ENCODE assay signal across 24 cellular contexts in the genomic region with DNA sequence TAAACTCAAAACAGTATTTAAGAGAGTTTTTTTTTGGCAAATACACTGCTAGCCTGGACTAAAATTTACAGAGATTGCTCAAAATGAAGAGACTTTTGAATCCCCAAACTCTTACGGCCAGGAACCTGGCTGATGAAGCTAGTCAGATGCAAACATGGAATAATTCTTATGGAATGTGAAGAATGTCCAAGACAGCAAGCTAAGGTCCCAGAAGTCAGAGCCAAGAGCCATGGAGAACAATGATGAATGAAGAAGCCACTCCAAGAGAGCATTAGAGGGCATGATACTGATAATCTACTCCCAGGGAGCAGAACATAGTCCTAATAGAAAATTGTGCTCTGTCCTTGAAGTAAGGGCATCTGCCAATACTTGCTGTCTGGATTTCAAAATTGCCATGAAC.
A peak's percentile ranks its signal among the peaks of the same experiment; 100 is the strongest.
DNase-seq lines count a peak whose midpoint lies in the region; ATAC-seq and TF ChIP-seq lines count a peak whose summit lies in the region.
"Had no signal": no experiment of that assay in that cellular context is flagged by ENCODE, and none has a peak within 500 bp of the region (broad histone marks: within the 10 kb centered on the region; RNA-seq: fewer than 3 reads in every experiment).

No MANE protein-coding gene starts in this region.

- H3K9me3 ChIP-seq in IMR-90 (ENCODE audit: control insufficient read depth, insufficient read depth, low read length) = no peaks in the 10 kb centered on the region
- H3K9me3 ChIP-seq: pancreas, upper lobe of left lung had no signal

- H2AFZ ChIP-seq in IMR-90 (replicated peaks; ENCODE audit: low read length, poor library complexity) = no peak overlapping the region

- no peak for TF ChIP-seq POLR2A in IMR-90 (IDR thresholded peaks at IDR 0.05; ENCODE audit: low read depth, low read length)

- peaks cover 8% of the 10 kb centered on the region for H3K4me1 Mint-ChIP-seq in mesothelial cell of epicardium
- H3K4me1 Mint-ChIP-seq: stimulated activated effector memory CD8-positive, alpha-beta T cell treated with anti-CD3 and anti-CD28 coated beads, Interleukin-12 subunit alpha, Interleukin-12 subunit beta, amount 100 ng/mL, for 72 hours had no signal

- no peak overlapping the region for H3K14ac ChIP-seq in IMR-90 (replicated peaks; ENCODE audit: low read depth, low read length)

- no CpG with 5 or more reads among the region's 1 CpG for WGBS in IMR-90 (ENCODE audit: extremely low coverage in 2 of 2, insufficient read length in 1 of 2), 2 experiments

- no peak overlapping the region for H3K56ac ChIP-seq in IMR-90 (ENCODE audit: extremely low read depth, insufficient read depth, low read length)

- no peak overlapping the region for H3K9ac ChIP-seq in IMR-90 (ENCODE audit: low read depth, low read length)

- no peak overlapping the region for H3K4me2 ChIP-seq in IMR-90 (ENCODE audit: low read depth, low read length)

- no peak overlapping the region for H4K8ac ChIP-seq in IMR-90 (ENCODE audit: low read depth in 2 of 2, low read length in 2 of 2)

- no peaks in the 10 kb centered on the region for H3K9me1 ChIP-seq in IMR-90 (ENCODE audit: insufficient read depth, low read length)

- no peaks in the 10 kb centered on the region for H3K36me3 Mint-ChIP-seq in mesothelial cell of epicardium
- H3K36me3 Mint-ChIP-seq: CD8-positive, alpha-beta T cell; stimulated activated effector memory CD8-positive, alpha-beta T cell treated with anti-CD3 and anti-CD28 coated beads, Interleukin-12 subunit alpha, Interleukin-12 subunit beta, amount 100 ng/mL, for 72 hours had no signal

- peaks cover 3% of the 10 kb centered on the region for H3K9me3 Mint-ChIP-seq in mesothelial cell of epicardium
- H3K9me3 Mint-ChIP-seq: CD8-positive, alpha-beta T cell; T-helper 1 cell treated with Interleukin-12 subunit alpha and Interleukin-12 subunit beta and Interleukin-4 antibody, amounts not matched to agents 30 μg/mL and 1 μg/mL, for 36 hours had no signal

- H2BK5ac ChIP-seq in IMR-90 (ENCODE audit: low read depth, low read length, poor library complexity, severe bottlenecking) = no peak overlapping the region

- no peak overlapping the region for H3K23ac ChIP-seq in IMR-90 (ENCODE audit: low read depth, low read length)

- no peak overlapping the region for H3K18ac ChIP-seq in IMR-90 (ENCODE audit: low read depth, low read length)

- no peaks in the 10 kb centered on the region for H3K4me1 ChIP-seq in IMR-90 (ENCODE audit: control insufficient read depth, insufficient read depth, low read length)
- H3K4me1 ChIP-seq: pancreas, upper lobe of left lung had no signal

- POLR2A ChIA-PET in IMR-90 (lab: Charles Lee; ENCODE audit: unreplicated experiment) = no interaction called here

- no peaks in the 10 kb centered on the region for H4K20me1 ChIP-seq in IMR-90 (ENCODE audit: insufficient read depth, low read length)

- no peak for TF ChIP-seq CTCF in IMR-90 (conservative IDR thresholded peaks at IDR 0.05; ENCODE audit: low read depth, low read length)
- TF ChIP-seq CTCF in mesothelial cell of epicardium (IDR thresholded peaks at IDR 0.05; ENCODE audit: unreplicated experiment) = no peak

- no peaks in the 10 kb centered on the region for H3K27me3 Mint-ChIP-seq in mesothelial cell of epicardium (ENCODE audit: low read depth)

- no peak overlapping the region for H2AK5ac ChIP-seq in IMR-90 (ENCODE audit: low read depth, low read length)

- dilution Hi-C loops in IMR-90 (cut with HindIII; ENCODE audit: low sequenced_read_pairs, unreplicated experiment) = no loop called here

- TF ChIP-seq RAD21 in IMR-90 (IDR thresholded peaks at IDR 0.05; ENCODE audit: low read length) = no peak

- no peak overlapping the region for H4K91ac ChIP-seq in IMR-90 (ENCODE audit: insufficient read depth, low read depth, low read length)

- DNase-seq in ACHN (peak; percentile 1), IMR-90 (peak; percentile 5), dedifferentiated amniotic fluid mesenchymal stem cell (ENCODE audit: extremely low spot score) (peak; percentile 20), mesothelial cell of epicardium (ENCODE audit: low spot score in 2 of 2, unreplicated experiment in 2 of 2) (no peak), putamen (ENCODE audit: low spot score) (no peak), NCI-H345 treated with DMSO at 0.1 percent for 48 hours (lab: John Stamatoyannopoulos, UW; ENCODE audit: unreplicated experiment) (no peak), NCI-H82 (lab: John Stamatoyannopoulos, UW) (no peak)
- DNase-seq: activated CD4-positive, CD25-positive, alpha-beta regulatory T cell; amygdala; CD8-positive, alpha-beta T cell; cortex of kidney; DND-41; GOT3; hypothalamus; left cardiac atrium; NCI-H187; NCI-H446 treated with DMSO at 0.1 percent for 48 hours; pancreas; upper lobe of left lung had no signal

- H2BK20ac ChIP-seq in IMR-90 (ENCODE audit: low read depth, low read length) = no peak overlapping the region

- H3K4me3 Mint-ChIP-seq in mesothelial cell of epicardium = no peak overlapping the region
- H3K4me3 Mint-ChIP-seq: CD8-positive, alpha-beta T cell; stimulated activated effector memory CD8-positive, alpha-beta T cell treated with anti-CD3 and anti-CD28 coated beads, Interleukin-12 subunit alpha, Interleukin-12 subunit beta, amount 100 ng/mL, for 72 hours; T-helper 1 cell treated with Interleukin-12 subunit alpha and Interleukin-12 subunit beta and Interleukin-4 antibody, amounts not matched to agents 30 μg/mL and 1 μg/mL, for 36 hours had no signal

- H2BK120ac ChIP-seq in IMR-90 (ENCODE audit: low read depth, low read length) = no peak overlapping the region

- no peak overlapping the region for H3K4ac ChIP-seq in IMR-90 (ENCODE audit: low read depth, low read length)

- no peaks in the 10 kb centered on the region for H3K36me3 ChIP-seq in IMR-90 (ENCODE audit: control insufficient read depth, insufficient read depth, low read length)
- H3K36me3 ChIP-seq: pancreas, upper lobe of left lung had no signal

- peak; percentile 61 for ATAC-seq in IMR-90 (ENCODE audit: low read depth)
- no peak for ATAC-seq in GM19328 (IDR thresholded peaks at IDR 0.05; ENCODE audit: unreplicated experiment)
- ATAC-seq: CD8-positive, alpha-beta T cell; esophagus mucosa; left cardiac atrium; pancreas; Right ventricle myocardium inferior; stimulated activated effector memory CD8-positive, alpha-beta T cell treated with anti-CD3 and anti-CD28 coated beads, Interleukin-12 subunit alpha, Interleukin-12 subunit beta, amount 100 ng/mL, for 72 hours had no signal

- BruUV-seq in IMR-90 (replicated peaks; lab: Mats Ljungman, UMichigan) = no TSS peak

- no peak overlapping the region for H3K4me3 ChIP-seq in IMR-90 (ENCODE audit: insufficient read depth, low read depth, low read length)
- H3K4me3 ChIP-seq: pancreas, upper lobe of left lung had no signal

- no peak overlapping the region for H4K5ac ChIP-seq in IMR-90 (ENCODE audit: low read depth, low read length)

- H2AK9ac ChIP-seq in IMR-90 (replicated peaks; ENCODE audit: low read depth, low read length, poor library complexity) = no peak overlapping the region

- H3K27me3 ChIP-seq in IMR-90 (ENCODE audit: control insufficient read depth, insufficient read depth, low read length) = no peaks in the 10 kb centered on the region
- H3K27me3 ChIP-seq: pancreas, upper lobe of left lung had no signal

- CTCF ChIA-PET in IMR-90 (lab: Yijun Ruan, JAX) = no interaction called here

- no peak overlapping the region for H2BK15ac ChIP-seq in IMR-90 (ENCODE audit: low read depth, low read length)

- H3K27ac ChIP-seq in IMR-90 (ENCODE audit: insufficient read depth, low read length) = no peak overlapping the region
- H3K27ac ChIP-seq: pancreas, upper lobe of left lung had no signal

- peak overlapping the region; percentile 26 for H3K27ac Mint-ChIP-seq in mesothelial cell of epicardium
- H3K27ac Mint-ChIP-seq: CD8-positive, alpha-beta T cell; stimulated activated effector memory CD8-positive, alpha-beta T cell treated with anti-CD3 and anti-CD28 coated beads, Interleukin-12 subunit alpha, Interleukin-12 subunit beta, amount 100 ng/mL, for 72 hours; T-helper 1 cell treated with Interleukin-12 subunit alpha and Interleukin-12 subunit beta and Interleukin-4 antibody, amounts not matched to agents 30 μg/mL and 1 μg/mL, for 36 hours had no signal

- in situ Hi-C loops in ACHN (cut with HindIII; ENCODE audit: low pct_ligation_motif_present, low pct_unique_long_range_greater_than_20kb, low sequenced_read_pairs) = no loop called here
- in situ Hi-C loops in IMR-90 (cut with MboI; ENCODE audit: low sequenced_read_pairs) = no loop called here

- H3K79me1 ChIP-seq in IMR-90 (ENCODE audit: low read depth in 1 of 2, low read length in 2 of 2) = no peaks in the 10 kb centered on the region

- intact Hi-C loops in IMR-90 (cut with micrococcal nuclease) = no loop called here

TF ChIP-seq in IMR-90, 13 proteins besides CTCF, POLR2A, EP300 and RAD21:
- no peak for TF ChIP-seq CHD1 (IDR thresholded peaks at IDR 0.05; ENCODE audit: low read depth, low read length)
- no peak for TF ChIP-seq MXI1 (IDR thresholded peaks at IDR 0.05; ENCODE audit: borderline replicate concordance, low read depth, low read length)
- no peak for TF ChIP-seq RFX5 (IDR thresholded peaks at IDR 0.05; ENCODE audit: low read depth, low read length)
- no peak for TF ChIP-seq SMC3 (IDR thresholded peaks at IDR 0.05; ENCODE audit: low read depth, low read length)
- TF ChIP-seq, protein P1, sequence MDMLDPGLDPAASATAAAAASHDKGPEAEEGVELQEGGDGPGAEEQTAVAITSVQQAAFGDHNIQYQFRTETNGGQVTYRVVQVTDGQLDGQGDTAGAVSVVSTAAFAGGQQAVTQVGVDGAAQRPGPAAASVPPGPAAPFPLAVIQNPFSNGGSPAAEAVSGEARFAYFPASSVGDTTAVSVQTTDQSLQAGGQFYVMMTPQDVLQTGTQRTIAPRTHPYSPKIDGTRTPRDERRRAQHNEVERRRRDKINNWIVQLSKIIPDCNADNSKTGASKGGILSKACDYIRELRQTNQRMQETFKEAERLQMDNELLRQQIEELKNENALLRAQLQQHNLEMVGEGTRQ (IDR thresholded peaks at IDR 0.05; ENCODE audit: low read depth, low read length) = no peak
- no peak for TF ChIP-seq RCOR1 (IDR thresholded peaks at IDR 0.05; ENCODE audit: insufficient replicate concordance, low read length)
- TF ChIP-seq NFE2L2 (IDR thresholded peaks at IDR 0.05; ENCODE audit: low read depth, low read length) = no peak
- TF ChIP-seq FOS (IDR thresholded peaks at IDR 0.05; ENCODE audit: low read depth, low read length) = no peak
- TF ChIP-seq BHLHE40 (IDR thresholded peaks at IDR 0.05; ENCODE audit: low read depth, low read length) = no peak

Comparison
In these comparisons a context has a peak if more than half of its experiments do, and no peak if none do; other contexts are left out.
1. DNase-seq: peak in ACHN (single experiment), IMR-90 (single experiment) and dedifferentiated amniotic fluid mesenchymal stem cell (single experiment); none in mesothelial cell of epicardium (0 of 2), putamen (single experiment), NCI-H345 treated with DMSO at 0.1 percent for 48 hours (single experiment) and NCI-H82 (single experiment).